Comparison of ENCODE assay signal across 26 cellular contexts in the genomic region with DNA sequence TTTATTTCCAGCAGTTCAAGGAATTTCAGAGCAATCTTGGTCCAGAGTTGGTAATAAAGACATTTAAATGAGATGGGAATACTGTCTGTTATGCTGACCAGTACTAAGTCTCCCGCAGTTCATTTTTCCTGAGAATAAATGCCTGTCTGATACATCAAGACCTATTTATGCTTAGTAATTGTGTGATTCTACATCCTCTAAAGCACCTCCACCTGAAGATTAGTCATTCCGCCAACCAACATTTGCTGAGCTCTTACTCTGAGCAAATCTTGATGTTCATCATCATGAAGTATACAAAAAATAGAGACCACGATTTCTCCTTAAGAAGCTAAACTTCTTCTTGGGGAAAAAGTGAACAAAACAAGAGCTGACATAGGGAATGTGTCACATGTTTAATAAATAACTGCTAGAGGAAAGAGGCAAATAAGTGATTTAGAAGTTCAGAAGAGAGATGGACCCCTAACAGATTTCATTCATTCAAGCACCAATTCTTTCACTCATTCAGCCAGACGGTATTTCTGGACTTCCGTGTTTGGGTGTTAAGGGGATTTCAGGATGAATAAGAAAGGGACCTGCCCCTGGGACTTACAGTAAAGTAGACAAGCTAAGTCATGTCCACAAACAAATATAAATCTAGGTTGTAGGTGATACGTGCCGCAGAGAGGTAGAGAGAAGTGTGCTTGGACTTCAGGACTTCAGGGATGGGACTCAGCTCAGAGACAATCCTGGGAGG. TPM values are rescaled to one million over a fixed set of nuclear protein-coding genes. Genes with fewer than 3 reads are reported as not detected.
DNase-seq lines count a peak whose midpoint lies in the region; ATAC-seq, FAIRE-seq and TF ChIP-seq lines count a peak whose summit lies in the region.
"Had no signal": no experiment of that assay in that cellular context is flagged by ENCODE, and none has a peak within 500 bp of the region (broad histone marks: within the 10 kb centered on the region; RNA-seq: fewer than 3 reads in every experiment).

No MANE protein-coding gene starts in this region.

- TF ChIP-seq POLR2A in A549 (IDR thresholded peaks at IDR 0.05; ENCODE audit: low read length), result no peak

- FAIRE-seq in A549 (lab: Jason Lieb, UNC) (no peak), RCC 7860 (lab: Jason Lieb, UNC) (no peak)
- FAIRE-seq: A204.1, HTR-8/SVneo, kidney had no signal

- H3K4me3 ChIP-seq in A549 (no peak overlapping the region), esophagus (ENCODE audit: low read depth in 1 of 2, low read length in 2 of 2) (no peak overlapping the region)
- H3K4me3 ChIP-seq: adrenal gland, BLaER1, dorsolateral prefrontal cortex, gastrocnemius medialis, HAP-1, ovary, sigmoid colon, testis had no signal

- H3K9me3 ChIP-seq in A549 (no peaks in the 10 kb centered on the region), esophagus (ENCODE audit: control insufficient read depth in 2 of 2, insufficient read depth in 1 of 2, low read depth in 1 of 2, low read length in 1 of 2) (no peaks in the 10 kb centered on the region)
- H3K9me3 ChIP-seq: adrenal gland, BLaER1, gastrocnemius medialis, HAP-1, ovary, sigmoid colon, testis had no signal

- CTCF ChIA-PET in A549 (lab: Yijun Ruan, JAX), result interaction anchor here (0.7 to 2.4 kb wide), 5 partner anchors 10 to 32 kb away, joined by 3 to 9 read pairs (median 4); no protein-coding TSS in a partner anchor

- TF ChIP-seq CTCF in A549 (IDR thresholded peaks at IDR 0.05), result no peak
- TF ChIP-seq CTCF in GM13977 (IDR thresholded peaks at IDR 0.05; ENCODE audit: extremely low read depth, insufficient read depth, missing control alignments), result no peak

- H3K27ac ChIP-seq in A549 (peak overlapping the region; percentile 80 to 83), esophagus (ENCODE audit: low read depth in 2 of 2, low read length in 1 of 2) (peak overlapping the region; percentile 84 to 91)
- H3K27ac ChIP-seq: adrenal gland, BLaER1, dorsolateral prefrontal cortex, gastrocnemius medialis, ovary, sigmoid colon, testis, WERI-Rb-1 had no signal

- TF ChIP-seq RAD21 in A549 (conservative IDR thresholded peaks at IDR 0.05 in 1 of 2, IDR thresholded peaks at IDR 0.05 in 1 of 2), result no peak

- in situ Hi-C loops in GM13977 (cut with MboI; ENCODE audit: low pct_unique_long_range_greater_than_20kb, low sequenced_read_pairs, unreplicated experiment), result no loop called here

- H3K27me3 ChIP-seq in esophagus (ENCODE audit: control insufficient read depth in 1 of 2, insufficient read depth in 2 of 2, low read length in 2 of 2), result no peaks in the 10 kb centered on the region
- H3K27me3 ChIP-seq: adrenal gland, BLaER1, dorsolateral prefrontal cortex, gastrocnemius medialis, ovary, sigmoid colon, testis had no signal

- no peak for TF ChIP-seq EP300 in A549 (IDR thresholded peaks at IDR 0.05)

- WGBS in A549 (ENCODE audit: missing lambda C conversion rate), result 43% methylated on average over 7 of the region's 7 CpGs
- WGBS in esophagus, 2 donors, result 49 to 69% methylated on average over 7 of the region's 7 CpGs

- POLR2A ChIA-PET in A549 (lab: Yijun Ruan, JAX), result no interaction called here

- DNase-seq in A549 (ENCODE audit: low read depth in 1 of 2, low spot score in 1 of 2), result peak in 1 of 2 experiments; percentile 36
- DNase-seq in GM13977 (ENCODE audit: low spot score), result peak; percentile 18
- peak; percentile 31 for DNase-seq in RCC 7860 (ENCODE audit: low spot score)
- DNase-seq in SW480 (ENCODE audit: low spot score), result no peak
- DNase-seq in Kasumi-1 (lab: John Stamatoyannopoulos, UW), result no peak
- DNase-seq in DMS79 (lab: John Stamatoyannopoulos, UW), result no peak
- DNase-seq: activated gamma-delta T cell; adrenal gland; central memory CD4-positive, alpha-beta T cell; dorsolateral prefrontal cortex; gastrocnemius medialis; kidney; NCI-H1105 treated with DMSO at 0.1 percent for 48 hours; NCI-H524 treated with DMSO at 0.1 percent for 48 hours; ovary; SIG-M5; sigmoid colon; testis; WERI-Rb-1 had no signal

- peak in 1 of 2 experiments; percentile 20; a peak in 2 of 6 replicates for ATAC-seq in A549
- no peak for ATAC-seq in GM18858 (IDR thresholded peaks at IDR 0.05; ENCODE audit: unreplicated experiment)
- ATAC-seq: gastrocnemius medialis; stimulated activated memory B cell treated with anti-CD40 and anti-IgM and Interleukin-4, amounts not matched to agents 10 μg/mL and 1 μg/mL and 100 μg/mL, for 72 hours had no signal

- peak overlapping the region; percentile 81 for H3K4me2 ChIP-seq in A549
- H3K4me2 ChIP-seq: BLaER1 had no signal

- H3K4me1 ChIP-seq in A549 (peaks cover 41% of the 10 kb centered on the region), esophagus (ENCODE audit: control insufficient read depth in 2 of 2, insufficient read depth in 2 of 2, low read length in 1 of 2) (peaks cover 2 to 7% of the 10 kb centered on the region in 2 donors)
- H3K4me1 ChIP-seq: adrenal gland, BLaER1, gastrocnemius medialis, testis had no signal

- H3K36me3 ChIP-seq in esophagus (ENCODE audit: control insufficient read depth in 2 of 2, insufficient read depth in 2 of 2, low read length in 1 of 2), result no peaks in the 10 kb centered on the region
- H3K36me3 ChIP-seq: adrenal gland, BLaER1, gastrocnemius medialis, HAP-1, ovary, sigmoid colon, WERI-Rb-1 had no signal

TF ChIP-seq in A549, 52 proteins besides CTCF, POLR2A, EP300 and RAD21:
- TF ChIP-seq, protein P1, sequence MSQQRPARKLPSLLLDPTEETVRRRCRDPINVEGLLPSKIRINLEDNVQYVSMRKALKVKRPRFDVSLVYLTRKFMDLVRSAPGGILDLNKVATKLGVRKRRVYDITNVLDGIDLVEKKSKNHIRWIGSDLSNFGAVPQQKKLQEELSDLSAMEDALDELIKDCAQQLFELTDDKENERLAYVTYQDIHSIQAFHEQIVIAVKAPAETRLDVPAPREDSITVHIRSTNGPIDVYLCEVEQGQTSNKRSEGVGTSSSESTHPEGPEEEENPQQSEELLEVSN (IDR thresholded peaks at IDR 0.05; ENCODE audit: borderline replicate concordance, low read depth), result no peak
- TF ChIP-seq HDAC2 (IDR thresholded peaks at IDR 0.05), result no peak
- TF ChIP-seq ESRRA (IDR thresholded peaks at IDR 0.05; ENCODE audit: borderline replicate concordance, low read length), result no peak
- TF ChIP-seq, protein P2, sequence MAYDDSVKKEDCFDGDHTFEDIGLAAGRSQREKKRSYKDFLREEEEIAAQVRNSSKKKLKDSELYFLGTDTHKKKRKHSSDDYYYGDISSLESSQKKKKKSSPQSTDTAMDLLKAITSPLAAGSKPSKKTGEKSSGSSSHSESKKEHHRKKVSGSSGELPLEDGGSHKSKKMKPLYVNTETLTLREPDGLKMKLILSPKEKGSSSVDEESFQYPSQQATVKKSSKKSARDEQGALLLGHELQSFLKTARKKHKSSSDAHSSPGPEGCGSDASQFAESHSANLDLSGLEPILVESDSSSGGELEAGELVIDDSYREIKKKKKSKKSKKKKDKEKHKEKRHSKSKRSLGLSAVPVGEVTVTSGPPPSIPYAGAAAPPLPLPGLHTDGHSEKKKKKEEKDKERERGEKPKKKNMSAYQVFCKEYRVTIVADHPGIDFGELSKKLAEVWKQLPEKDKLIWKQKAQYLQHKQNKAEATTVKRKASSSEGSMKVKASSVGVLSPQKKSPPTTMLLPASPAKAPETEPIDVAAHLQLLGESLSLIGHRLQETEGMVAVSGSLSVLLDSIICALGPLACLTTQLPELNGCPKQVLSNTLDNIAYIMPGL (CRISPR knock-in tag; IDR thresholded peaks at IDR 0.05; ENCODE audit: borderline replicate concordance), result no peak
- TF ChIP-seq KDM1A (IDR thresholded peaks at IDR 0.05; ENCODE audit: low read depth), result no peak
- TF ChIP-seq FOSB (CRISPR knock-in tag; IDR thresholded peaks at IDR 0.05), result no peak
- TF ChIP-seq POLR2AphosphoS2 (conservative IDR thresholded peaks at IDR 0.05; ENCODE audit: low read length), result no peak
- TF ChIP-seq KDM5A (IDR thresholded peaks at IDR 0.05), result no peak
- TF ChIP-seq, protein P3, sequence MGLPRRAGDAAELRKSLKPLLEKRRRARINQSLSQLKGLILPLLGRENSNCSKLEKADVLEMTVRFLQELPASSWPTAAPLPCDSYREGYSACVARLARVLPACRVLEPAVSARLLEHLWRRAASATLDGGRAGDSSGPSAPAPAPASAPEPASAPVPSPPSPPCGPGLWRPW (IDR thresholded peaks at IDR 0.05), result no peak
- no peak for TF ChIP-seq TFCP2L1 (CRISPR knock-in tag; IDR thresholded peaks at IDR 0.05)

RNA-seq across cellular contexts. Expression of a gene that starts 34.2 kb away (rescaled TPM):
- polyA plus RNA-seq in A549 (2011; rRNA removed) (94.5 and 97.3 TPM in 2 replicates), A549 (2017; fragmentation: RNase III; extraction: RNeasy Plus Mini Kit Qiagen cat#74134 plus additional on column Dnase treatment) (40.1 to 46.1 TPM (median 41.5 TPM) in 3 replicates), esophagus (10 to 100 TPM; 76.9 to 84.9 TPM)
- 50.8 and 63.9 TPM in 2 replicates for polyA plus RNA-seq in A549 (2012; cell fraction: cytosol; rRNA removed)
- polyA plus RNA-seq in A549 (2012; cell fraction: nucleus; rRNA removed), result 65.6 and 112 TPM in 2 replicates
- polyA minus RNA-seq in A549 (2011; rRNA and poly(A)+ RNA removed), result 159 and 172 TPM in 2 replicates

RNA-seq across cellular contexts. Expression of a gene that starts 59.5 kb away (rescaled TPM):
- polyA plus RNA-seq in A549 (2011; rRNA removed) (46.3 and 49.1 TPM in 2 replicates), A549 (2017; fragmentation: RNase III; extraction: RNeasy Plus Mini Kit Qiagen cat#74134 plus additional on column Dnase treatment) (16.9 to 20.5 TPM (median 18.5 TPM) in 3 replicates), esophagus (10 to 100 TPM; 10.7 to 17.5 TPM)
- 11.2 and 13.8 TPM in 2 replicates for polyA plus RNA-seq in A549 (2012; cell fraction: cytosol; rRNA removed)
- 11.4 and 19.0 TPM in 2 replicates for polyA plus RNA-seq in A549 (2012; cell fraction: nucleus; rRNA removed)
- 25.2 and 33.0 TPM in 2 replicates for polyA minus RNA-seq in A549 (2011; rRNA and poly(A)+ RNA removed)

Comparison
In these comparisons a context has a peak if more than half of its experiments do, and no peak if none do; other contexts are left out.
1. DNase-seq: peak in GM13977 (single experiment) and RCC 7860 (single experiment); none in SW480 (single experiment), Kasumi-1 (0 of 2) and DMS79 (single experiment).